In genomic region chr3:88000853-88001252, GRCh38 we compare ENCODE assay signal across 9 cellular contexts. TPM values are rescaled to one million over a fixed set of nuclear protein-coding genes. Genes with fewer than 3 reads are reported as not detected.
A peak's percentile ranks its signal among the peaks of the same experiment; 100 is the strongest.
DNase-seq lines count a peak whose midpoint lies in the region; ATAC-seq and TF ChIP-seq lines count a peak whose summit lies in the region.
"Had no signal": no experiment of that assay in that cellular context is flagged by ENCODE, and none has a peak within 500 bp of the region (broad histone marks: within the 10 kb centered on the region; RNA-seq: fewer than 3 reads in every experiment).

No MANE protein-coding gene starts in this region.

- peak overlapping the region; percentile 14 to 45 for H3K4me3 ChIP-seq in foreskin fibroblast (ENCODE audit: low read depth in 1 of 2, low read length in 2 of 2)

- no peaks in the 10 kb centered on the region for H3K9me3 Mint-ChIP-seq in T-helper 2 cell treated with Interferon-gamma antibody and Interleukin-4, amounts not matched to agents 5 μg/mL and 100 μg/mL, for 36 hours

- intact Hi-C loops in sciatic nerve (cut with DNase I), result no loop called here

- peak overlapping the region; percentile 63 for H3K4me3 Mint-ChIP-seq in T-helper 2 cell treated with Interferon-gamma antibody and Interleukin-4, amounts not matched to agents 5 μg/mL and 100 μg/mL, for 36 hours

- no peak for TF ChIP-seq CTCF in foreskin fibroblast (IDR thresholded peaks at IDR 0.05; ENCODE audit: low read depth, low read length)

- H3K36me3 Mint-ChIP-seq in T-helper 2 cell treated with Interferon-gamma antibody and Interleukin-4, amounts not matched to agents 5 μg/mL and 100 μg/mL, for 36 hours (ENCODE audit: low read depth), result no peaks in the 10 kb centered on the region

- peaks cover 37% of the 10 kb centered on the region for H3K4me1 Mint-ChIP-seq in T-helper 2 cell treated with Interferon-gamma antibody and Interleukin-4, amounts not matched to agents 5 μg/mL and 100 μg/mL, for 36 hours (ENCODE audit: low read depth)

- peak; percentile 53 for DNase-seq in T-helper 2 cell treated with Interferon-gamma antibody and Interleukin-4, amounts not matched to agents 5 μg/mL and 100 μg/mL, for 36 hours (ENCODE audit: low spot score)
- DNase-seq in foreskin fibroblast (peak in 1 of 2 donors; percentile 26), retina (peak; percentile 25), sciatic nerve (ENCODE audit: low spot score) (no peak), NCI-H2171 treated with DMSO at 0.1 percent for 48 hours (lab: John Stamatoyannopoulos, UW) (no peak)
- DNase-seq in effector CD8-positive, alpha-beta T cell (lab: John Stamatoyannopoulos, UW), result no peak
- DNase-seq: NCI-H2029 treated with DMSO at 0.1 percent for 48 hours had no signal

- peak; percentile 42 for ATAC-seq in GM19035 (IDR thresholded peaks at IDR 0.05; ENCODE audit: unreplicated experiment)
- ATAC-seq in HG03457 (IDR thresholded peaks at IDR 0.05; ENCODE audit: unreplicated experiment), result no peak
- no peak for ATAC-seq in sciatic nerve

- H3K27ac Mint-ChIP-seq in T-helper 2 cell treated with Interferon-gamma antibody and Interleukin-4, amounts not matched to agents 5 μg/mL and 100 μg/mL, for 36 hours, result no peak overlapping the region

- H3K27me3 Mint-ChIP-seq in T-helper 2 cell treated with Interferon-gamma antibody and Interleukin-4, amounts not matched to agents 5 μg/mL and 100 μg/mL, for 36 hours (ENCODE audit: low read depth), result peaks cover 2% of the 10 kb centered on the region

RNA-seq across cellular contexts. Expression of gene CGGBP1, which starts 58.0 kb away (rescaled TPM):
- total RNA-seq in sciatic nerve, result 69.2 TPM

RNA-seq across cellular contexts. Expression of gene ZNF654, which starts 58.2 kb away (rescaled TPM):
- 24.3 TPM for total RNA-seq in sciatic nerve

Comparison
In these comparisons a context has a peak if more than half of its experiments do, and no peak if none do; other contexts are left out.
1. DNase-seq: peak in T-helper 2 cell treated with Interferon-gamma antibody and Interleukin-4, amounts not matched to agents 5 μg/mL and 100 μg/mL, for 36 hours (single experiment) and retina (single experiment); none in sciatic nerve (single experiment), NCI-H2171 treated with DMSO at 0.1 percent for 48 hours (single experiment) and effector CD8-positive, alpha-beta T cell (single experiment).